ENCODE assay signal across 30 cellular contexts in genomic region chr15:40414816-40415215, GRCh38.
"Had no signal": no experiment of that assay in that cellular context is flagged by ENCODE, and none has a peak within 500 bp of the region (broad histone marks: within the 10 kb centered on the region; RNA-seq: fewer than 3 reads in every experiment).

No MANE protein-coding gene starts in this region.

- H3K27ac Mint-ChIP-seq: natural killer cell treated with Interleukin-12 subunit alpha and Interleukin-12 subunit beta and Interleukin-15 and Interleukin-18, amount 100 ng/mL, for 72 hours; nephron progenitor cell; progenitor cell of endocrine pancreas; stimulated activated memory B cell treated with anti-CD40 and anti-IgM and Interleukin-4, amounts not matched to agents 10 μg/mL and 1 μg/mL and 100 μg/mL, for 72 hours; stimulated activated naive CD8-positive, alpha-beta T cell treated with anti-CD3 and anti-CD28 coated beads, Interleukin-15, amount 100 ng/mL, for 72 hours; type B pancreatic cell had no signal

- ATAC-seq: naive thymus-derived CD8-positive, alpha-beta T cell; natural killer cell treated with Interleukin-12 subunit alpha and Interleukin-12 subunit beta and Interleukin-15 and Interleukin-18, amount 100 ng/mL, for 72 hours; pancreas; psoas muscle; right cardiac atrium; right lobe of liver; stimulated activated memory B cell treated with anti-CD40 and anti-IgM and Interleukin-4, amounts not matched to agents 10 μg/mL and 1 μg/mL and 100 μg/mL, for 72 hours; stimulated activated naive CD8-positive, alpha-beta T cell treated with anti-CD3 and anti-CD28 coated beads, Interleukin-15, amount 100 ng/mL, for 72 hours; stimulated activated naive CD8-positive, alpha-beta T cell treated with anti-CD3 and anti-CD28 coated beads, Interleukin-15, Interleukin-2, amounts not matched to agents 100 U/mL and 50 U/mL, for 24 hours; upper lobe of right lung had no signal

- H3K4me1 ChIP-seq: psoas muscle, sigmoid colon, suprapubic skin, upper lobe of right lung, uterus had no signal

- H3K4me1 Mint-ChIP-seq: nephron progenitor cell; neural crest cell; stimulated activated memory B cell treated with anti-CD40 and anti-IgM and Interleukin-4, amounts not matched to agents 10 μg/mL and 1 μg/mL and 100 μg/mL, for 72 hours had no signal

- DNase-seq: naive B cell; nephron progenitor cell; nucleus accumbens; pancreas; psoas muscle; right cardiac atrium; right lobe of liver; sigmoid colon; small intestine; stimulated activated CD4-positive, alpha-beta T cell treated with anti-CD3 and anti-CD28 coated beads, Interleukin-12 subunit alpha, Interleukin-12 subunit beta, amount 100 ng/mL, for 4 hours; stimulated activated CD4-positive, alpha-beta T cell treated with anti-CD3 and anti-CD28 coated beads, Interleukin-1b, Interleukin-23, amount 100 ng/mL, for 48 hours; stimulated activated CD4-positive, alpha-beta T cell treated with anti-CD3 and anti-CD28 coated beads, Interleukin-2, amount 100 ng/mL, for 48 hours; stimulated activated CD4-positive, alpha-beta T cell treated with anti-CD3 and anti-CD28 coated beads, Interleukin-4, amount 100 ng/mL, for 24 hours; stimulated activated naive CD4-positive, alpha-beta T cell; stimulated activated naive CD8-positive, alpha-beta T cell treated with anti-CD3 and anti-CD28 coated beads, Interleukin-15, amount 100 ng/mL, for 72 hours; stimulated activated naive CD8-positive, alpha-beta T cell treated with anti-CD3 and anti-CD28 coated beads, Interleukin-15, Interleukin-2, amounts not matched to agents 100 U/mL and 50 U/mL, for 24 hours; substantia nigra; testis; tibial artery; transverse colon; upper lobe of right lung; uterus had no signal

- H3K27me3 Mint-ChIP-seq: naive B cell; naive thymus-derived CD8-positive, alpha-beta T cell; natural killer cell treated with Interleukin-12 subunit alpha and Interleukin-12 subunit beta and Interleukin-15 and Interleukin-18, amount 100 ng/mL, for 72 hours; progenitor cell of endocrine pancreas; stimulated activated memory B cell treated with anti-CD40 and anti-IgM and Interleukin-4, amounts not matched to agents 10 μg/mL and 1 μg/mL and 100 μg/mL, for 72 hours; stimulated activated naive CD8-positive, alpha-beta T cell treated with anti-CD3 and anti-CD28 coated beads, Interleukin-15, amount 100 ng/mL, for 72 hours; type B pancreatic cell had no signal

- H3K4me3 ChIP-seq: pancreas, psoas muscle, right lobe of liver, sigmoid colon, suprapubic skin, testis, tibial artery, transverse colon, upper lobe of right lung, uterus had no signal

- H3K4me3 Mint-ChIP-seq: naive B cell; naive thymus-derived CD8-positive, alpha-beta T cell; natural killer cell treated with Interleukin-12 subunit alpha and Interleukin-12 subunit beta and Interleukin-15 and Interleukin-18, amount 100 ng/mL, for 72 hours; nephron progenitor cell; neural crest cell; stimulated activated memory B cell treated with anti-CD40 and anti-IgM and Interleukin-4, amounts not matched to agents 10 μg/mL and 1 μg/mL and 100 μg/mL, for 72 hours; stimulated activated naive CD8-positive, alpha-beta T cell treated with anti-CD3 and anti-CD28 coated beads, Interleukin-15, amount 100 ng/mL, for 72 hours; type B pancreatic cell had no signal

- H3K27me3 ChIP-seq: neutrophil, pancreas, right lobe of liver, sigmoid colon, suprapubic skin, testis, tibial artery, transverse colon, upper lobe of right lung, uterus had no signal

- H3K9me3 ChIP-seq: neutrophil, pancreas, psoas muscle, right lobe of liver, sigmoid colon, suprapubic skin, testis, tibial artery, transverse colon, upper lobe of right lung, uterus had no signal

- H3K36me3 ChIP-seq: uterus had no signal

- H3K9me3 Mint-ChIP-seq: naive B cell; naive thymus-derived CD8-positive, alpha-beta T cell; natural killer cell treated with Interleukin-12 subunit alpha and Interleukin-12 subunit beta and Interleukin-15 and Interleukin-18, amount 100 ng/mL, for 72 hours; nephron progenitor cell; neural crest cell; stimulated activated memory B cell treated with anti-CD40 and anti-IgM and Interleukin-4, amounts not matched to agents 10 μg/mL and 1 μg/mL and 100 μg/mL, for 72 hours; stimulated activated naive CD8-positive, alpha-beta T cell treated with anti-CD3 and anti-CD28 coated beads, Interleukin-15, amount 100 ng/mL, for 72 hours; type B pancreatic cell had no signal

- H3K27ac ChIP-seq: neutrophil, pancreas, psoas muscle, right lobe of liver, sigmoid colon, suprapubic skin, testis, tibial artery, transverse colon, upper lobe of right lung, uterus had no signal
